9 cellular contexts compared by ENCODE assay signal in the genomic region with DNA sequence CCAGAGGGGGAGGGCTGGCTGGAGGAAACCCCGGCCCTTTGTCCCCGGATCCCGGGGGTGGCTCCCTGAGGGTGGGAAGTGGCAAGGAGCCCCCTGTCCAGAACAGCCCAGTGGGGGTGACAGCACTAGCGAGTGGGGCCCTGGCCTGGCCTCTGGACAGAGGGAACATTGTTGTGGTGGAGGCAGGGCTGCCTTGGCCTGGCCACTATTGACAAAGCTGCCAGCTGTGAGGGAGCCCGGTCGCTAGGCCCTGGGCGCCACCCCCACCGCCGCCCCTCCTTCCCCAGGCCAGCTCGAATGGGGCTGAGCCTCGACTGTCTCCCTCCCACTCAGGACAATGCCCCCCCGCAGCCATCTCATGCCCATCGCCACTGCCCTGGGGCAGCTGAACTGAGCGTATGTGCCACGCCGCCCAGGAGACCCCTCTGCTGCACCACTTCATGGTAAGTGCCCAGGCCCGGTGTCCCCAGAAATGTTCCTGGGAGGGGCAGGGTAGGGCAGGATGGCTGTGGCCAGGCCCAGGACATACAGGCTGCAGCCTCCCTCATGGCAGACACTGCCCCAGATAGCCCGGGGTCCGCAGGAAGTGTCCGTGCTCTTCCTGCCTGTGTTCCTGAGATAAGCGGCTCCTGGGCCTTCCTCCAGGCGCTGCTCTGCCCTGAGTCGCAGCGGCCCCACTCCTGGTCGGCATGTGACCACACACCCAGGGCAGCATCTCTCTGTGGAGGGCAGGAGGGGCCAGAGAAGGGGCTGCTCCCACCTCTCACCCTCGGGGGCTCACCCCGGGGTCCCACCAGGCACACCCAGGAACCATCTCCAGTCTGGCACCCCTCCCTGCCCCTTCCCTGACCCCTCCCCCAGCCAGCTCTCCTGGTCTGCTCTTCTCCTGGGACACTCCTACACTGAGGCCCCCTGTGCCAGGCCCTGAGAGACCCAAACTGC. TPM values are rescaled to one million over a fixed set of nuclear protein-coding genes. Genes with fewer than 3 reads are reported as not detected.
DNase-seq lines count a peak whose midpoint lies in the region; ATAC-seq and TF ChIP-seq lines count a peak whose summit lies in the region.
"Had no signal": no experiment of that assay in that cellular context is flagged by ENCODE, and none has a peak within 500 bp of the region (broad histone marks: within the 10 kb centered on the region; RNA-seq: fewer than 3 reads in every experiment).

No MANE protein-coding gene starts in this region.

- DNase-seq in Right ventricle myocardium inferior (ENCODE audit: missing footprints) = no peak
- DNase-seq in cardiac septum (ENCODE audit: low spot score) = no peak
- no peak for DNase-seq in brain microvascular endothelial cell
- peak; percentile 37 to 70 for DNase-seq in lung microvascular endothelial cell (ENCODE audit: low read depth in 2 of 2)
- peak in 1 of 2 donors; percentile 50 for DNase-seq in aorta
- no peak for DNase-seq in HEK293T (ENCODE audit: extremely low spot score)

- no peak for TF ChIP-seq CTCF in brain microvascular endothelial cell (IDR thresholded peaks at IDR 0.05; ENCODE audit: low read depth, low read length, missing control alignments)

- intact Hi-C loops in Right ventricle myocardium inferior (cut with DNase I) (no loop called here), cardiac septum (cut with DNase I) (no loop called here), aorta (cut with DNase I) (loop anchor here in 1 of 2 donors (2.0 kb wide), 1 partner anchor 187 kb away; no protein-coding TSS in a partner anchor)

- ATAC-seq in Right ventricle myocardium inferior (peak; percentile 47), aorta (ENCODE audit: low FRiP score) (peak; percentile 20), HG03442 (IDR thresholded peaks at IDR 0.05; ENCODE audit: unreplicated experiment) (no peak), GM19351 (IDR thresholded peaks at IDR 0.05; ENCODE audit: unreplicated experiment) (no peak)

- H3K36me3 ChIP-seq in brain microvascular endothelial cell (replicated peaks) (no peaks in the 10 kb centered on the region), aorta (ENCODE audit: control insufficient read depth in 1 of 2, insufficient read depth in 2 of 2, low read length in 1 of 2) (no peaks in the 10 kb centered on the region)

- in situ Hi-C loops in brain microvascular endothelial cell (cut with HindIII; ENCODE audit: low pct_ligation_motif_present, low sequenced_read_pairs) = no loop called here

- CTCF ChIA-PET in HEK293T (lab: Yijun Ruan, JAX) = interaction anchor here (0.7 to 2.2 kb wide), 3 partner anchors 26 to 181 kb away, joined by 3 to 10 read pairs (median 3); no protein-coding TSS in a partner anchor

- H3K9me3 ChIP-seq in aorta (ENCODE audit: control insufficient read depth, low read length) = no peaks in the 10 kb centered on the region

- POLR2A ChIA-PET in HEK293T (lab: Yijun Ruan, JAX) = interaction anchor here (1.0 to 2.2 kb wide), 3 partner anchors 162 to 182 kb away, joined by 3 to 7 read pairs (median 3); no protein-coding TSS in a partner anchor

- no peaks in the 10 kb centered on the region for H3K4me1 ChIP-seq in aorta (ENCODE audit: control insufficient read depth in 1 of 2, insufficient read depth in 2 of 2, low read length in 2 of 2)

- H3K27me3 ChIP-seq in brain microvascular endothelial cell (replicated peaks) (no peaks in the 10 kb centered on the region), aorta (ENCODE audit: control insufficient read depth in 1 of 2, insufficient read depth in 2 of 2, low read length in 1 of 2) (no peaks in the 10 kb centered on the region)

- WGBS in aorta, 2 donors = 51 to 66% methylated on average over 27 of the region's 27 CpGs

- H3K4me3 ChIP-seq in brain microvascular endothelial cell (ENCODE audit: low read depth, low read length) (peak overlapping the region; percentile 46), aorta (ENCODE audit: low read length in 2 of 2) (no peak overlapping the region)

- H3K27ac ChIP-seq in brain microvascular endothelial cell (peak overlapping the region; percentile 51), aorta (ENCODE audit: low read depth in 1 of 2, low read length in 2 of 2) (peak overlapping the region in 1 of 2 donors; percentile 57)

TF ChIP-seq in HEK293T, 16 proteins besides CTCF, POLR2A, EP300 and RAD21:
- TF ChIP-seq SUZ12 (IDR thresholded peaks at IDR 0.05) (no peak), CTBP1 (IDR thresholded peaks at IDR 0.05; ENCODE audit: borderline replicate concordance) (no peak), ELF4 (IDR thresholded peaks at IDR 0.05) (no peak), NFRKB (IDR thresholded peaks at IDR 0.05) (no peak), FOXM1 (IDR thresholded peaks at IDR 0.05; ENCODE audit: borderline replicate concordance) (no peak), BHLHE40 (IDR thresholded peaks at IDR 0.05; ENCODE audit: borderline replicate concordance) (no peak), SP1 (IDR thresholded peaks at IDR 0.05) (no peak), HDGF (IDR thresholded peaks at IDR 0.05; ENCODE audit: borderline replicate concordance) (no peak), ZNF384 (IDR thresholded peaks at IDR 0.05) (no peak), FOXA1 (IDR thresholded peaks at IDR 0.05) (no peak)
- TF ChIP-seq, protein P1, sequence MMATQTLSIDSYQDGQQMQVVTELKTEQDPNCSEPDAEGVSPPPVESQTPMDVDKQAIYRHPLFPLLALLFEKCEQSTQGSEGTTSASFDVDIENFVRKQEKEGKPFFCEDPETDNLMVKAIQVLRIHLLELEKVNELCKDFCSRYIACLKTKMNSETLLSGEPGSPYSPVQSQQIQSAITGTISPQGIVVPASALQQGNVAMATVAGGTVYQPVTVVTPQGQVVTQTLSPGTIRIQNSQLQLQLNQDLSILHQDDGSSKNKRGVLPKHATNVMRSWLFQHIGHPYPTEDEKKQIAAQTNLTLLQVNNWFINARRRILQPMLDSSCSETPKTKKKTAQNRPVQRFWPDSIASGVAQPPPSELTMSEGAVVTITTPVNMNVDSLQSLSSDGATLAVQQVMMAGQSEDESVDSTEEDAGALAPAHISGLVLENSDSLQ (IDR thresholded peaks at IDR 0.05) = no peak

RNA-seq across cellular contexts. Expression of a gene that starts 1.4 kb away (rescaled TPM):
- total RNA-seq in Right ventricle myocardium inferior (2.3 TPM), cardiac septum (7.6 TPM), lung microvascular endothelial cell (2.4 and 4.4 TPM in 2 replicates), aorta (10 to 100 TPM; 18.0 to 18.7 TPM)
- 10 to 100 TPM in 1 of 2 donors, under 1 TPM in 1; 0.38 to 31.4 TPM for polyA plus RNA-seq in aorta

RNA-seq across cellular contexts. Expression of a gene that starts 15.4 kb away (rescaled TPM):
- total RNA-seq in Right ventricle myocardium inferior = 43.3 TPM
- 54.7 TPM for total RNA-seq in cardiac septum
- total RNA-seq in lung microvascular endothelial cell = under 0.01 and 0.40 TPM in 2 replicates
- total RNA-seq in aorta = 1 to 10 TPM; 5.4 to 8.0 TPM
- polyA plus RNA-seq in aorta = 10 to 100 TPM in 1 of 2 donors, 1 to 10 TPM in 1; 1.1 to 11.0 TPM
- total RNA-seq: T-helper 2 cell treated with Interferon-gamma antibody and Interleukin-4, amounts not matched to agents 100 ng/mL and 5 ng/mL, for 36 hours had no signal

RNA-seq across cellular contexts. Expression of a gene that starts 28.8 kb away (rescaled TPM):
- total RNA-seq in Right ventricle myocardium inferior (78.7 TPM), cardiac septum (68.5 TPM), lung microvascular endothelial cell (27.0 and 29.9 TPM in 2 replicates), aorta (10 to 100 TPM; 46.8 to 48.4 TPM)
- polyA plus RNA-seq in aorta = 10 to 100 TPM; 33.3 to 72.5 TPM

RNA-seq across cellular contexts. Expression of a gene that starts 29.1 kb away (rescaled TPM):
- total RNA-seq in Right ventricle myocardium inferior (150 TPM), cardiac septum (140 TPM), lung microvascular endothelial cell (178 and 209 TPM in 2 replicates), aorta (100 to 1,000 TPM; 182 TPM)
- 100 to 1,000 TPM; 401 to 633 TPM for polyA plus RNA-seq in aorta

RNA-seq across cellular contexts. Expression of a gene that starts 40.8 kb away (rescaled TPM):
- total RNA-seq in Right ventricle myocardium inferior (16.4 TPM), cardiac septum (15.1 TPM), lung microvascular endothelial cell (4.8 and 6.2 TPM in 2 replicates), aorta (10 to 100 TPM; 11.4 to 15.8 TPM)
- 1 to 10 TPM; 8.8 to 9.9 TPM for polyA plus RNA-seq in aorta

Comparison
In these comparisons a context has a peak if more than half of its experiments do, and no peak if none do; other contexts are left out.
1. ATAC-seq: peak in Right ventricle myocardium inferior (single experiment) and aorta (single experiment); none in HG03442 (single experiment) and GM19351 (single experiment).
2. DNase-seq: peak in lung microvascular endothelial cell (2 of 2); none in Right ventricle myocardium inferior (single experiment), cardiac septum (single experiment), brain microvascular endothelial cell (single experiment) and HEK293T (single experiment).